In genomic region chr2:676647-677055, GRCh38 we compare ENCODE assay signal across 8 cellular contexts. TPM values are rescaled to one million over a fixed set of nuclear protein-coding genes. Genes with fewer than 3 reads are reported as not detected.
A peak's percentile ranks its signal among the peaks of the same experiment; 100 is the strongest.
DNase-seq lines count a peak whose midpoint lies in the region; ATAC-seq, FAIRE-seq and TF ChIP-seq lines count a peak whose summit lies in the region.

No MANE protein-coding gene starts in this region.

- peak; percentile 98 for DNase-seq in activated CD4-positive, alpha-beta T cell treated with anti-CD3 and anti-CD28 coated beads for 36 hours
- no peak for DNase-seq in activated CD4-positive, alpha-beta T cell treated with anti-CD3 and anti-CD28 coated beads for 1 hour
- DNase-seq in NCI-H1048 (lab: John Stamatoyannopoulos, UW) (peak; percentile 90), SJSA1 (ENCODE audit: low read depth in 1 of 2, low spot score in 2 of 2) (peak; percentile 95 to 99), K562 (ENCODE audit: extremely low read depth in 1 of 4, low spot score in 3 of 4) (peak; percentile 95 to 97 (median 96)), hypothalamus (lab: John Stamatoyannopoulos, UW) (peak in 47 of 51 donors; percentile 80 to 100 (median 99)), renal cortical epithelial cell (ENCODE audit: low read depth) (peak; percentile 88)

- H3K27me3 Mint-ChIP-seq in activated CD4-positive, alpha-beta T cell treated with anti-CD3 and anti-CD28 coated beads for 36 hours: no peaks in the 10 kb centered on the region

- peaks cover 42% of the 10 kb centered on the region for H3K4me1 ChIP-seq in SJSA1 (replicated peaks)
- peaks cover 6 to 19% of the 10 kb centered on the region in 2 experiments; a peak in 4 of 5 replicates for H3K4me1 ChIP-seq in K562 (replicated peaks in 1 of 2; ENCODE audit: control insufficient read depth in 2 of 2, insufficient read depth in 2 of 2, low read length in 2 of 2)

- no peak for TF ChIP-seq CTCF in K562 (IDR thresholded peaks at IDR 0.05 in 2 of 3, conservative IDR thresholded peaks at IDR 0.05 in 1 of 3; ENCODE audit: insufficient read depth in 2 of 3, low read depth in 1 of 3, low read length in 3 of 3)

- H3K27me3 ChIP-seq in SJSA1 (replicated peaks) (no peaks in the 10 kb centered on the region), K562 (ENCODE audit: control insufficient read depth in 2 of 2, insufficient read depth in 2 of 2, low read length in 2 of 2) (no peaks in the 10 kb centered on the region)

- BruUV-seq in K562 (replicated peaks; lab: Mats Ljungman, UMichigan): no TSS peak

- H3K27ac Mint-ChIP-seq in activated CD4-positive, alpha-beta T cell treated with anti-CD3 and anti-CD28 coated beads for 36 hours: peak overlapping the region; percentile 90

- TF ChIP-seq RAD21 in K562 (CRISPR knock-in tag; conservative IDR thresholded peaks at IDR 0.05 in 1 of 2, IDR thresholded peaks at IDR 0.05 in 1 of 2): no peak

- no peaks in the 10 kb centered on the region for H3K9me3 ChIP-seq in SJSA1 (replicated peaks)
- H3K9me3 ChIP-seq in K562 (replicated peaks; ENCODE audit: control insufficient read depth, insufficient read depth, low read depth, low read length): no peaks in the 10 kb centered on the region

- peak overlapping the region; percentile 100 for H3K27ac ChIP-seq in SJSA1
- H3K27ac ChIP-seq in K562 (ENCODE audit: extremely low read depth, low read depth, low read length): peak overlapping the region; percentile 53; the same call in 2 of the 3 replicates

- peaks cover 39% of the 10 kb centered on the region for H3K4me1 Mint-ChIP-seq in activated CD4-positive, alpha-beta T cell treated with anti-CD3 and anti-CD28 coated beads for 36 hours

- H3K4me3 ChIP-seq in SJSA1: peak overlapping the region; percentile 82
- peak overlapping the region; percentile 70 for H3K4me3 ChIP-seq in K562

- H3K4me3 Mint-ChIP-seq in activated CD4-positive, alpha-beta T cell treated with anti-CD3 and anti-CD28 coated beads for 36 hours: peak overlapping the region; percentile 93

- TF ChIP-seq EP300 in K562 (IDR thresholded peaks at IDR 0.05; ENCODE audit: low read length): no peak

- TF ChIP-seq POLR2A in K562 (conservative IDR thresholded peaks at IDR 0.05): no peak

- 0% methylated on average over 16 of the region's 46 CpGs for WGBS in K562 (ENCODE audit: insufficient coverage, low coverage, missing lambda C conversion rate)

- peaks cover 43% of the 10 kb centered on the region for H3K79me2 ChIP-seq in K562 (ENCODE audit: control insufficient read depth, insufficient read depth, low read length)

- H2AFZ ChIP-seq in K562 (ENCODE audit: low read depth, low read length): peak overlapping the region; percentile 89

- no peak for FAIRE-seq in K562 (lab: Jason Lieb, UNC)

- POLR2A ChIA-PET in activated CD4-positive, alpha-beta T cell treated with anti-CD3 and anti-CD28 coated beads for 36 hours (lab: Charles Lee): no interaction called here
- POLR2A ChIA-PET in K562 (lab: Yijun Ruan, JAX): interaction anchor here (0.5 to 1.5 kb wide), 7 partner anchors 9 to 425 kb away, joined by 3 to 6 read pairs (median 4); no protein-coding TSS in a partner anchor

- no peaks in the 10 kb centered on the region for H3K9me3 Mint-ChIP-seq in activated CD4-positive, alpha-beta T cell treated with anti-CD3 and anti-CD28 coated beads for 36 hours (ENCODE audit: low read depth)

- ATAC-seq in activated CD4-positive, alpha-beta T cell treated with anti-CD3 and anti-CD28 coated beads for 36 hours: peak; percentile 81
- ATAC-seq in HG02678 (IDR thresholded peaks at IDR 0.05; ENCODE audit: unreplicated experiment): peak; percentile 78
- ATAC-seq in K562: peak; percentile 96

- H4K20me1 ChIP-seq in K562 (replicated peaks; ENCODE audit: control insufficient read depth, insufficient read depth, low read length): peaks cover 24% of the 10 kb centered on the region

- H3K36me3 Mint-ChIP-seq in activated CD4-positive, alpha-beta T cell treated with anti-CD3 and anti-CD28 coated beads for 36 hours (ENCODE audit: low read depth): peaks cover 29% of the 10 kb centered on the region

- peaks cover 12% of the 10 kb centered on the region for H3K9me1 ChIP-seq in K562 (ENCODE audit: control insufficient read depth, insufficient read depth, low read length)

- in situ Hi-C loops in K562 (cut with MboI): no loop called here

- peaks cover 36% of the 10 kb centered on the region for H3K36me3 ChIP-seq in SJSA1
- H3K36me3 ChIP-seq in K562 (ENCODE audit: control insufficient read depth, insufficient read depth, low read length): peaks cover 37% of the 10 kb centered on the region

- intact Hi-C loops in activated CD4-positive, alpha-beta T cell treated with anti-CD3 and anti-CD28 coated beads for 36 hours (cut with DNase I, micrococcal nuclease): loop anchor here (1.0 to 2.0 kb wide), 5 partner anchors 30 to 412 kb away; partner anchors contain the start of genes ACP1 (in 2 of the 2) and SH3YL1 (in 2 of the 2)
- intact Hi-C loops in K562 (cut with micrococcal nuclease): loop anchor here (5.0 kb wide), 1 partner anchor 66 kb away; no protein-coding TSS in a partner anchor

- peak overlapping the region; percentile 97 for H3K4me2 ChIP-seq in K562 (ENCODE audit: insufficient read depth, low read length)

- peak overlapping the region; percentile 51 to 95 for H3K9ac ChIP-seq in K562 (ENCODE audit: insufficient read depth in 1 of 2, low read depth in 2 of 2, low read length in 2 of 2)

- CTCF ChIA-PET in activated CD4-positive, alpha-beta T cell treated with anti-CD3 and anti-CD28 coated beads for 36 hours (lab: Charles Lee): interaction anchor here (1.4 to 2.7 kb wide), 2 partner anchors 9 to 40 kb away, joined by 4 to 10 read pairs; no protein-coding TSS in a partner anchor
- CTCF ChIA-PET in K562 (lab: Yijun Ruan, JAX; ENCODE audit: low intra/inter-chr PET ratio): no interaction called here

TF ChIP-seq in K562, 482 proteins besides CTCF, POLR2A, EP300 and RAD21 (continues in another document):
- TF ChIP-seq NONO (IDR thresholded peaks at IDR 0.05; ENCODE audit: low read depth in 2 of 2, low read length in 1 of 2) (peak in 1 of 2 experiments; percentile 19; a peak in 1 of 4 replicates), GABPB2 (CRISPR knock-in tag; conservative IDR thresholded peaks at IDR 0.05) (no peak), IFI16 (CRISPR knock-in tag; IDR thresholded peaks at IDR 0.05) (no peak), ZNF644 (tag; IDR thresholded peaks at IDR 0.05; ENCODE audit: low read depth) (no peak), CREM (IDR thresholded peaks at IDR 0.05; ENCODE audit: low read depth) (peak; percentile 58), USF1 (CRISPR knock-in tag; IDR thresholded peaks at IDR 0.05) (peak; percentile 41; the same call in 1 of the 2 replicates), ZBTB1 (CRISPR knock-in tag; IDR thresholded peaks at IDR 0.05; ENCODE audit: borderline replicate concordance, low read depth) (0 out of 2 replicates have a peak, but pooled peaks have one; percentile 10), CCNT2 (IDR thresholded peaks at IDR 0.05; ENCODE audit: borderline replicate concordance, extremely low read depth, insufficient read length, low read depth, low read length) (peak; percentile 33), RBM34 (IDR thresholded peaks at IDR 0.05; ENCODE audit: borderline replicate concordance, insufficient read depth, low read length) (0 out of 2 replicates have a peak, but pooled peaks have one; percentile 48), SP1 (CRISPR knock-in tag; IDR thresholded peaks at IDR 0.05) (peak; percentile 39; the same call in 1 of the 2 replicates), NR4A1 (CRISPR knock-in tag; IDR thresholded peaks at IDR 0.05) (0 out of 2 replicates have a peak, but pooled peaks have one; percentile 13), NR4A1 (tag; IDR thresholded peaks at IDR 0.05) (no peak), BHLHE40 (IDR thresholded peaks at IDR 0.05; ENCODE audit: low read length) (0 out of 2 replicates have a peak, but pooled peaks have one; percentile 15), ZNF79 (CRISPR knock-in tag; IDR thresholded peaks at IDR 0.05; ENCODE audit: low read depth) (no peak)

RNA-seq across cellular contexts. Expression of gene TMEM18, which starts 0.6 kb away (rescaled TPM):
- total RNA-seq in activated CD4-positive, alpha-beta T cell treated with anti-CD3 and anti-CD28 coated beads for 36 hours: 10 to 100 TPM; 27.0 to 27.1 TPM
- 45.1 and 119 TPM in 2 replicates for total RNA-seq in SJSA1 (2014; rRNA removed; shearing (Covaris generic))
- 46.2 and 62.9 TPM in 2 replicates for total RNA-seq in K562 (2011; cell fraction: chromatin; rRNA removed; ENCODE audit: low replicate concordance)
- 25.7 and 27.0 TPM in 2 replicates for total RNA-seq in K562 (2011; cell fraction: nucleolus; rRNA removed)
- 33.0 and 41.0 TPM in 2 replicates for total RNA-seq in K562 (2011; cell fraction: nucleoplasm; rRNA removed)
- 12.8 and 12.9 TPM in 2 replicates for total RNA-seq in K562 (2014; rRNA removed)
- 19.6 and 23.4 TPM in 2 replicates for total RNA-seq in K562 (2014; rRNA removed; fragmentation: Illumina TruSeq; extraction: Trizol)
- 19.4 and 19.9 TPM in 2 replicates for total RNA-seq in K562 (2015; rRNA removed; fragmentation: Illumina TruSeq; extraction: Trizol)
- total RNA-seq in K562 (2021): 18.4 and 21.3 TPM in 2 replicates
- 21.1 and 28.3 TPM in 2 replicates for polyA plus RNA-seq in K562 (2011; rRNA removed)
- polyA plus RNA-seq in K562 (2011; cell fraction: cytosol; rRNA removed): 12.3 and 19.7 TPM in 2 replicates
- 36.1 and 37.8 TPM in 2 replicates for polyA plus RNA-seq in K562 (2011; cell fraction: nucleus; rRNA removed)
- polyA plus RNA-seq in K562 (2012): 19.3 and 26.1 TPM in 2 replicates
- polyA plus RNA-seq in K562 (2014; fragmentation: Illumina TruSeq; extraction: Trizol): 19.2 and 21.8 TPM in 2 replicates
- 10 to 100 TPM; 54.5 to 55.9 TPM for polyA plus RNA-seq in K562 (2014; fragmentation: Nextera tagmentation; extraction: Ambion mirVana)
- 17.5 and 30.7 TPM in 2 replicates for polyA plus RNA-seq in K562 (2014; rRNA removed)
- 20.6 and 22.0 TPM in 2 replicates for polyA minus RNA-seq in K562 (2011; rRNA and poly(A)+ RNA removed)
- polyA minus RNA-seq in K562 (2011; cell fraction: cytosol; rRNA and poly(A)+ RNA removed): 6.6 and 9.2 TPM in 2 replicates
- polyA minus RNA-seq in K562 (2011; cell fraction: nucleus; rRNA and poly(A)+ RNA removed): 12.8 and 15.7 TPM in 2 replicates
- total RNA-seq in renal cortical epithelial cell: 22.7 and 23.6 TPM in 2 replicates
